Comparison of ENCODE assay signal across 8 cellular contexts in genomic region chr16:19389246-19389645, GRCh38. TPM values are rescaled to one million over a fixed set of nuclear protein-coding genes. Genes with fewer than 3 reads are reported as not detected.
DNase-seq lines count a peak whose midpoint lies in the region; ATAC-seq and TF ChIP-seq lines count a peak whose summit lies in the region.

No MANE protein-coding gene starts in this region.

- H3K79me2 ChIP-seq in GM23338 (replicated peaks; ENCODE audit: insufficient read depth) = no peaks in the 10 kb centered on the region

- no peaks in the 10 kb centered on the region for H4K20me1 ChIP-seq in GM23338 (replicated peaks; ENCODE audit: insufficient read depth)

- peaks cover 6% of the 10 kb centered on the region for H3K27me3 Mint-ChIP-seq in GM23338 (ENCODE audit: insufficient read depth, low read depth, poor library complexity)
- H3K27me3 Mint-ChIP-seq in activated T-helper 2 cell treated with anti-CD3 and anti-CD28 coated beads, Interferon-gamma antibody, Interleukin-2, Interleukin-4, amounts not matched to agents 10 μg/mL and 5 μg/mL and 100 μg/mL, durations not matched to agents 14 hours and 24 hours and 36 hours (ENCODE audit: low read depth) = peaks cover 53% of the 10 kb centered on the region

- H3K4me3 Mint-ChIP-seq in GM23338 = no peak overlapping the region
- no peak overlapping the region for H3K4me3 Mint-ChIP-seq in activated T-helper 2 cell treated with anti-CD3 and anti-CD28 coated beads, Interferon-gamma antibody, Interleukin-2, Interleukin-4, amounts not matched to agents 10 μg/mL and 5 μg/mL and 100 μg/mL, durations not matched to agents 14 hours and 24 hours and 36 hours (ENCODE audit: low read depth)

- H3F3A ChIP-seq in GM23338 (replicated peaks; ENCODE audit: low read depth) = no peaks in the 10 kb centered on the region

- TF ChIP-seq CTCF in AG09319 (IDR thresholded peaks at IDR 0.05; ENCODE audit: low read depth, low read length) = peak; percentile 30
- TF ChIP-seq CTCF in GM23338 (conservative IDR thresholded peaks at IDR 0.05; ENCODE audit: low read depth in 2 of 2) = peak; percentile 89 to 96

- no peaks in the 10 kb centered on the region for H3K9me2 ChIP-seq in GM23338 (ENCODE audit: insufficient read depth)

- peak; percentile 100 for ATAC-seq in GM23338
- ATAC-seq in GM19023 (IDR thresholded peaks at IDR 0.05; ENCODE audit: unreplicated experiment) = no peak
- no peak for ATAC-seq in GM21825 (IDR thresholded peaks at IDR 0.05; ENCODE audit: unreplicated experiment)

- no peak overlapping the region for H3K4me3 ChIP-seq in GM23338

- H3K9me3 Mint-ChIP-seq in GM23338 = peaks cover 12% of the 10 kb centered on the region
- H3K9me3 Mint-ChIP-seq in activated T-helper 2 cell treated with anti-CD3 and anti-CD28 coated beads, Interferon-gamma antibody, Interleukin-2, Interleukin-4, amounts not matched to agents 10 μg/mL and 5 μg/mL and 100 μg/mL, durations not matched to agents 14 hours and 24 hours and 36 hours = peaks cover 5% of the 10 kb centered on the region

- no peaks in the 10 kb centered on the region for H3K4me1 ChIP-seq in GM23338 (ENCODE audit: insufficient read depth)

- peaks cover 6% of the 10 kb centered on the region for H3K4me1 Mint-ChIP-seq in GM23338
- H3K4me1 Mint-ChIP-seq in activated T-helper 2 cell treated with anti-CD3 and anti-CD28 coated beads, Interferon-gamma antibody, Interleukin-2, Interleukin-4, amounts not matched to agents 10 μg/mL and 5 μg/mL and 100 μg/mL, durations not matched to agents 14 hours and 24 hours and 36 hours (ENCODE audit: low read depth) = peaks cover 21% of the 10 kb centered on the region

- H3K27ac Mint-ChIP-seq in GM23338 = no peak overlapping the region
- no peak overlapping the region for H3K27ac Mint-ChIP-seq in activated T-helper 2 cell treated with anti-CD3 and anti-CD28 coated beads, Interferon-gamma antibody, Interleukin-2, Interleukin-4, amounts not matched to agents 10 μg/mL and 5 μg/mL and 100 μg/mL, durations not matched to agents 14 hours and 24 hours and 36 hours

- no peak overlapping the region for H3K27ac ChIP-seq in GM23338 (ENCODE audit: low read depth)

- H3K36me3 Mint-ChIP-seq in GM23338 (ENCODE audit: low read depth) = no peaks in the 10 kb centered on the region
- no peaks in the 10 kb centered on the region for H3K36me3 Mint-ChIP-seq in activated T-helper 2 cell treated with anti-CD3 and anti-CD28 coated beads, Interferon-gamma antibody, Interleukin-2, Interleukin-4, amounts not matched to agents 10 μg/mL and 5 μg/mL and 100 μg/mL, durations not matched to agents 14 hours and 24 hours and 36 hours (ENCODE audit: low read depth)

- H3K27me3 ChIP-seq in GM23338 (ENCODE audit: insufficient read depth) = no peaks in the 10 kb centered on the region

- H3K4me2 ChIP-seq in GM23338 = no peak overlapping the region

- DNase-seq in AG09319 (ENCODE audit: extremely low read depth, low read depth) (no peak), GM23338 (ENCODE audit: low spot score) (peak; percentile 89), NOMO-1 treated with DMSO at 0.1 percent for 48 hours (lab: John Stamatoyannopoulos, UW; ENCODE audit: unreplicated experiment) (peak; percentile 25), iPS-NIHi11 (ENCODE audit: low spot score) (peak; percentile 72)
- peak; percentile 53 for DNase-seq in activated T-helper 2 cell treated with anti-CD3 and anti-CD28 coated beads, Interferon-gamma antibody, Interleukin-2, Interleukin-4, amounts not matched to agents 10 μg/mL and 5 μg/mL and 100 μg/mL, durations not matched to agents 14 hours and 24 hours and 36 hours (ENCODE audit: low spot score)
- peak; percentile 13 for DNase-seq in stimulated activated CD8-positive, alpha-beta memory T cell treated with anti-CD3 and anti-CD28 coated beads, Interleukin-15, amount 100 ng/mL, for 24 hours (ENCODE audit: low read depth)

- intact Hi-C loops in activated T-helper 2 cell treated with anti-CD3 and anti-CD28 coated beads, Interferon-gamma antibody, Interleukin-2, Interleukin-4, amounts not matched to agents 10 μg/mL and 5 μg/mL and 100 μg/mL, durations not matched to agents 14 hours and 24 hours and 36 hours (cut with micrococcal nuclease) = loop anchor here (1.0 kb wide), 1 partner anchor 113 kb away; no protein-coding TSS in a partner anchor

- peak overlapping the region; percentile 85 for H2AFZ ChIP-seq in GM23338

- no peaks in the 10 kb centered on the region for H3K36me3 ChIP-seq in GM23338 (ENCODE audit: insufficient read depth)

TF ChIP-seq in GM23338, 12 proteins besides CTCF, POLR2A, EP300 and RAD21 (continues in another document):
- TF ChIP-seq NANOG (IDR thresholded peaks at IDR 0.05; ENCODE audit: borderline replicate concordance) (no peak), ZNF331 (CRISPR knock-in tag; IDR thresholded peaks at IDR 0.05; ENCODE audit: low read depth) (no peak), REST (IDR thresholded peaks at IDR 0.05; ENCODE audit: unreplicated experiment) (no peak), CREB1 (CRISPR knock-in tag; IDR thresholded peaks at IDR 0.05; ENCODE audit: low read depth) (no peak), POLR2AphosphoS5 (IDR thresholded peaks at IDR 0.05; ENCODE audit: low read depth) (no peak), JUNB (IDR thresholded peaks at IDR 0.05; ENCODE audit: unreplicated experiment) (no peak)
- TF ChIP-seq, protein P1, sequence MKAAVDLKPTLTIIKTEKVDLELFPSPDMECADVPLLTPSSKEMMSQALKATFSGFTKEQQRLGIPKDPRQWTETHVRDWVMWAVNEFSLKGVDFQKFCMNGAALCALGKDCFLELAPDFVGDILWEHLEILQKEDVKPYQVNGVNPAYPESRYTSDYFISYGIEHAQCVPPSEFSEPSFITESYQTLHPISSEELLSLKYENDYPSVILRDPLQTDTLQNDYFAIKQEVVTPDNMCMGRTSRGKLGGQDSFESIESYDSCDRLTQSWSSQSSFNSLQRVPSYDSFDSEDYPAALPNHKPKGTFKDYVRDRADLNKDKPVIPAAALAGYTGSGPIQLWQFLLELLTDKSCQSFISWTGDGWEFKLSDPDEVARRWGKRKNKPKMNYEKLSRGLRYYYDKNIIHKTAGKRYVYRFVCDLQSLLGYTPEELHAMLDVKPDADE (IDR thresholded peaks at IDR 0.05) = no peak

RNA-seq across cellular contexts. Expression of gene TMC5, which starts 28.4 kb away (rescaled TPM):
- 1.7 and 2.3 TPM in 2 replicates for total RNA-seq in GM23338 (2014; rRNA removed; shearing (Covaris generic))
- 4.8 and 7.0 TPM in 2 replicates for polyA plus RNA-seq in GM23338 (2016; fragmentation: Nextera tagmentation; extraction: Ambion mirVana)
- 0.05 TPM in 1 of 2 replicates, not detected in the other for total RNA-seq in activated T-helper 2 cell treated with anti-CD3 and anti-CD28 coated beads, Interferon-gamma antibody, Interleukin-2, Interleukin-4, amounts not matched to agents 10 μg/mL and 5 μg/mL and 100 μg/mL, durations not matched to agents 14 hours and 24 hours and 36 hours
